Comparison of ENCODE assay signal across 10 cellular contexts in genomic region chr3:50239649-50240048, GRCh38. TPM values are rescaled to one million over a fixed set of nuclear protein-coding genes. Genes with fewer than 3 reads are reported as not detected.
DNase-seq lines count a peak whose midpoint lies in the region; ATAC-seq, FAIRE-seq and TF ChIP-seq lines count a peak whose summit lies in the region.
"Had no signal": no experiment of that assay in that cellular context is flagged by ENCODE, and none has a peak within 500 bp of the region (broad histone marks: within the 10 kb centered on the region; RNA-seq: fewer than 3 reads in every experiment).

No MANE protein-coding gene starts in this region.

- TF ChIP-seq CTCF in heart right ventricle (IDR thresholded peaks at IDR 0.05) (no peak), GM12878 (IDR thresholded peaks at IDR 0.05 in 2 of 3, conservative IDR thresholded peaks at IDR 0.05 in 1 of 3; ENCODE audit: control insufficient read depth in 2 of 3, extremely low read depth in 1 of 3, insufficient read depth in 1 of 3, low read depth in 3 of 3, low read length in 3 of 3) (no peak), uterus (IDR thresholded peaks at IDR 0.05) (no peak)

- H3K4me3 Mint-ChIP-seq in naive thymus-derived CD4-positive, alpha-beta T cell: peak overlapping the region; percentile 57 to 99 (median 98)

- H3K27me3 Mint-ChIP-seq in naive thymus-derived CD4-positive, alpha-beta T cell: no peaks in the 10 kb centered on the region

- H3K4me2 ChIP-seq in GM12878 (ENCODE audit: control insufficient read depth, insufficient read depth): peak overlapping the region; percentile 39

- TF ChIP-seq POLR2A in GM12878 (IDR thresholded peaks at IDR 0.05; ENCODE audit: low read depth, low read length) (peak; percentile 7; the same call in 1 of the 2 replicates), uterus (IDR thresholded peaks at IDR 0.05) (no peak)

- peaks cover 49 to 88% (median 77%) of the 10 kb centered on the region in 9 donors for H3K4me1 ChIP-seq in heart right ventricle
- H3K4me1 ChIP-seq in GM12878 (ENCODE audit: control insufficient read depth, insufficient read depth, low read length): peaks cover 46% of the 10 kb centered on the region
- peaks cover 63 to 70% of the 10 kb centered on the region in 2 donors for H3K4me1 ChIP-seq in naive thymus-derived CD4-positive, alpha-beta T cell (ENCODE audit: control insufficient read depth in 2 of 2, insufficient read depth in 2 of 2, low read length in 2 of 2)
- H3K4me1 ChIP-seq in uterus: peaks cover 6 to 42% of the 10 kb centered on the region in 2 donors

- SMC1A ChIA-PET in GM12878 (lab: Charles Lee; ENCODE audit: uncharacterized antibody, unreplicated experiment): interaction anchor here (0.6 to 0.8 kb wide), 3 partner anchors 9 to 1833 kb away, joined by 3 to 4 read pairs (median 4); no protein-coding TSS in a partner anchor

- peak overlapping the region in 4 of 10 donors; percentile 67 to 94 (median 92) for H3K4me3 ChIP-seq in heart right ventricle
- no peak overlapping the region; the same call in 1 of the 2 replicates for H3K4me3 ChIP-seq in GM12878
- peak overlapping the region; percentile 90 for H3K4me3 ChIP-seq in naive thymus-derived CD4-positive, alpha-beta T cell (ENCODE audit: low read length)
- no peak overlapping the region for H3K4me3 ChIP-seq in uterus

- H3K79me2 ChIP-seq in GM12878 (ENCODE audit: control insufficient read depth, insufficient read depth, low read length): peaks cover 79% of the 10 kb centered on the region

- no peak for TF ChIP-seq RAD21 in GM12878 (IDR thresholded peaks at IDR 0.05; ENCODE audit: insufficient read depth, low read depth, low read length)

- TF ChIP-seq EP300 in GM12878 (IDR thresholded peaks at IDR 0.05; ENCODE audit: borderline replicate concordance in 1 of 2, control insufficient read depth in 1 of 2, low read depth in 2 of 2, low read length in 2 of 2): no peak

- H3K27me3 ChIP-seq in heart right ventricle (no peaks in the 10 kb centered on the region), GM12878 (replicated peaks in 1 of 2; ENCODE audit: control insufficient read depth in 2 of 2, insufficient read depth in 2 of 2, low read length in 1 of 2) (no peaks in the 10 kb centered on the region), uterus (no peaks in the 10 kb centered on the region)
- no peaks in the 10 kb centered on the region for H3K27me3 ChIP-seq in naive thymus-derived CD4-positive, alpha-beta T cell (ENCODE audit: control insufficient read depth in 2 of 2, insufficient read depth in 2 of 2, low read length in 2 of 2)

- H3K9me3 ChIP-seq in heart right ventricle: no peaks in the 10 kb centered on the region
- H3K9me3 ChIP-seq in GM12878 (replicated peaks; ENCODE audit: control insufficient read depth, insufficient read depth, low read length): no peaks in the 10 kb centered on the region
- H3K9me3 ChIP-seq in naive thymus-derived CD4-positive, alpha-beta T cell (ENCODE audit: control insufficient read depth in 2 of 3, low read length in 3 of 3): no peaks in the 10 kb centered on the region
- no peaks in the 10 kb centered on the region for H3K9me3 ChIP-seq in uterus

- peak overlapping the region; percentile 51 to 97 (median 94) for H3K27ac Mint-ChIP-seq in naive thymus-derived CD4-positive, alpha-beta T cell

- H3K27ac ChIP-seq in heart right ventricle (peak overlapping the region; percentile 22 to 100 (median 94)), GM12878 (ENCODE audit: control insufficient read depth, insufficient read depth) (no peak overlapping the region), uterus (peak overlapping the region; percentile 91 to 99)
- H3K27ac ChIP-seq in naive thymus-derived CD4-positive, alpha-beta T cell (ENCODE audit: low read depth, low read length): peak overlapping the region; percentile 84

- FAIRE-seq in GM12878 (lab: Jason Lieb, UNC): no peak

- H2AFZ ChIP-seq in GM12878 (ENCODE audit: control insufficient read depth, low read depth, low read length): no peak overlapping the region

- POLR2A ChIA-PET in GM12878 (lab: Charles Lee): no interaction called here
- POLR2A ChIA-PET in naive thymus-derived CD4-positive, alpha-beta T cell (lab: Charles Lee): interaction anchor here (0.9 to 15.6 kb wide), 3 partner anchors 8 to 11 kb away, joined by 3 to 253 read pairs (median 5); partner anchors contain the start of gene GNAI2

- H4K20me1 ChIP-seq in GM12878 (ENCODE audit: control insufficient read depth, insufficient read depth): peaks cover 12% of the 10 kb centered on the region

- no peaks in the 10 kb centered on the region for H3K9me3 Mint-ChIP-seq in naive thymus-derived CD4-positive, alpha-beta T cell

- in situ Hi-C loops in GM12878 (cut with MboI): no loop called here

- DNase-seq in heart right ventricle: no peak
- no peak for DNase-seq in left cardiac atrium
- no peak for DNase-seq in GM12878 (ENCODE audit: low read depth, low spot score)
- no peak for DNase-seq in naive thymus-derived CD4-positive, alpha-beta T cell
- DNase-seq in uterus: no peak
- no peak for DNase-seq in germinal center (ENCODE audit: low spot score)
- no peak for DNase-seq in HT-29 (ENCODE audit: low spot score)

- ATAC-seq in heart right ventricle: no peak
- no peak for ATAC-seq in left cardiac atrium
- no peak for ATAC-seq in GM12878
- ATAC-seq in naive thymus-derived CD4-positive, alpha-beta T cell: no peak
- no peak for ATAC-seq in HG02623 (IDR thresholded peaks at IDR 0.05; ENCODE audit: unreplicated experiment)

- peaks cover 0 to 19% (median 0%) of the 10 kb centered on the region in 5 donors for H3K36me3 Mint-ChIP-seq in naive thymus-derived CD4-positive, alpha-beta T cell

- H3K36me3 ChIP-seq in heart right ventricle (peaks cover 0 to 42% (median 0%) of the 10 kb centered on the region in 9 donors), GM12878 (ENCODE audit: control insufficient read depth in 2 of 2, insufficient read depth in 2 of 2, low read length in 1 of 2) (peaks cover 0 to 4% of the 10 kb centered on the region in 2 experiments; a peak in 3 of 4 replicates), uterus (no peaks in the 10 kb centered on the region)
- peaks cover 5 to 37% (median 7%) of the 10 kb centered on the region in 3 experiments for H3K36me3 ChIP-seq in naive thymus-derived CD4-positive, alpha-beta T cell (ENCODE audit: control insufficient read depth in 2 of 3, insufficient read depth in 3 of 3, low read length in 3 of 3)

- peaks cover 37 to 69% (median 66%) of the 10 kb centered on the region in 7 donors for H3K4me1 Mint-ChIP-seq in naive thymus-derived CD4-positive, alpha-beta T cell

- CTCF ChIA-PET in GM12878 (lab: Yijun Ruan, JAX): no interaction called here
- CTCF ChIA-PET in naive thymus-derived CD4-positive, alpha-beta T cell (lab: Charles Lee): interaction anchor here (2.0 to 9.5 kb wide), 2 partner anchors 9 to 85 kb away, joined by 4 to 211 read pairs; partner anchors contain the start of gene GNAI2

- H3K9ac ChIP-seq in GM12878 (ENCODE audit: control insufficient read depth, insufficient read depth, low read length): no peak overlapping the region

- no TSS peak for BruUV-seq in GM12878 (replicated peaks; lab: Mats Ljungman, UMichigan)

- 66 to 70% methylated on average over 4 of the region's 4 CpGs for WGBS in heart right ventricle, 2 donors
- WGBS in GM12878 (ENCODE audit: insufficient coverage, insufficient replicate concordance, low lambda C conversion rate, missing lambda C conversion rate): 86% methylated on average over 4 of the region's 4 CpGs

- RAD21 ChIA-PET in GM12878 (lab: Charles Lee; ENCODE audit: unreplicated experiment): interaction anchor here (5.1 kb wide), 1 partner anchor 12 kb away, joined by 36 read pairs; no protein-coding TSS in a partner anchor

- intact Hi-C loops in heart right ventricle (cut with DNase I) (loop anchor here in 1 of 10 donors (5.0 kb wide), 1 partner anchor 83 kb away; the partner anchor contains the start of gene HYAL2), left cardiac atrium (cut with DNase I) (loop anchor here in 1 of 2 donors (10.0 kb wide), 1 partner anchor 85 kb away; the partner anchor contains the start of genes HYAL2 and TUSC2), GM12878 (cut with micrococcal nuclease; ENCODE audit: unreplicated experiment) (loop anchor here (5.0 kb wide), 1 partner anchor 98 kb away; no protein-coding TSS in a partner anchor), uterus (cut with DNase I; ENCODE audit: low total_unique reads) (no loop called here)
- intact Hi-C loops in naive thymus-derived CD4-positive, alpha-beta T cell (cut with micrococcal nuclease): loop anchor here (5.0 kb wide), 9 partner anchors 113 to 1818 kb away; partner anchors contain the start of genes ARIH2 (in 1 of the 2), C3orf18 (in 1 of the 2), CISH (in 1 of the 2) and CYB561D2 (in 1 of the 2)

RNA-seq across cellular contexts. Expression of gene GNAI2, which starts 3.6 kb away (rescaled TPM):
- total RNA-seq in heart right ventricle (100 to 1,000 TPM; 112 to 270 (median 146) TPM), left cardiac atrium (100 to 1,000 TPM; 179 to 181 TPM), GM12878 (2014; rRNA removed) (222 and 225 TPM in 2 replicates), GM12878 (2014; rRNA removed; fragmentation: Illumina TruSeq; extraction: Trizol) (108 and 120 TPM in 2 replicates), GM12878 (2021) (271 and 276 TPM in 2 replicates), uterus (100 to 1,000 TPM; 123 to 325 (median 173) TPM)
- polyA plus RNA-seq in heart right ventricle (100 to 1,000 TPM; 107 to 171 TPM), GM12878 (2011; rRNA removed) (160 and 346 TPM in 2 replicates), GM12878 (2014; fragmentation: Illumina TruSeq; extraction: Trizol) (163 and 192 TPM in 2 replicates), GM12878 (2014; fragmentation: Nextera tagmentation; extraction: Ambion mirVana) (10 to 100 TPM in 1 of 2 experiments, 1 to 10 TPM in 1; 5.0 to 15.3 TPM), GM12878 (2014; rRNA removed) (257 and 287 TPM in 2 replicates), GM12878 (2016; fragmentation: Nextera tagmentation; extraction: Ambion mirVana) (100 to 1,000 TPM; 250 to 275 TPM)
- total RNA-seq in GM12878 (2013; cell fraction: nucleolus; rRNA removed): 76.7 and 81.1 TPM in 2 replicates
- 114 TPM for polyA plus RNA-seq in GM12878 (2011; ENCODE audit: low read depth)
- polyA plus RNA-seq in GM12878 (2011; cell fraction: cytosol; rRNA removed): 449 and 513 TPM in 2 replicates
- polyA plus RNA-seq in GM12878 (2011; cell fraction: nucleus; rRNA removed): 325 and 326 TPM in 2 replicates
- 201 and 206 TPM in 2 replicates for polyA plus RNA-seq in GM12878 (2012)
- polyA minus RNA-seq in GM12878 (2011; rRNA and poly(A)+ RNA removed): 423 and 505 TPM in 2 replicates
- polyA minus RNA-seq in GM12878 (2011; cell fraction: cytosol; rRNA and poly(A)+ RNA removed): 100.0 and 111 TPM in 2 replicates
- polyA minus RNA-seq in GM12878 (2011; cell fraction: nucleus; rRNA and poly(A)+ RNA removed): 45.9 and 66.9 TPM in 2 replicates
- total RNA-seq in naive thymus-derived CD4-positive, alpha-beta T cell: 100 to 1,000 TPM; 225 to 442 (median 282) TPM
- 100 to 1,000 TPM; 443 to 527 TPM for polyA plus RNA-seq in naive thymus-derived CD4-positive, alpha-beta T cell
- 167 and 168 TPM in 2 replicates for total RNA-seq in HT-29 (2014; rRNA removed; shearing (Covaris generic))

RNA-seq across cellular contexts. Expression of gene SEMA3B, which starts 29.3 kb away (rescaled TPM):
- total RNA-seq in heart right ventricle: 10 to 100 TPM; 14.9 to 28.8 (median 21.9) TPM
- polyA plus RNA-seq in heart right ventricle: 10 to 100 TPM; 21.2 to 46.7 TPM
- 10 to 100 TPM; 14.3 to 32.6 TPM for total RNA-seq in left cardiac atrium
- 2.1 and 5.2 TPM in 2 replicates for total RNA-seq in GM12878 (2013; cell fraction: nucleolus; rRNA removed)
- 0.11 and 0.16 TPM in 2 replicates for total RNA-seq in GM12878 (2014; rRNA removed)
- 0.05 and 0.09 TPM in 2 replicates for total RNA-seq in GM12878 (2014; rRNA removed; fragmentation: Illumina TruSeq; extraction: Trizol)
- total RNA-seq in GM12878 (2021): 0.59 and 0.74 TPM in 2 replicates
- not detected for polyA plus RNA-seq in GM12878 (2011; ENCODE audit: low read depth)
- 0.33 and 0.48 TPM in 2 replicates for polyA plus RNA-seq in GM12878 (2011; rRNA removed)
- polyA plus RNA-seq in GM12878 (2011; cell fraction: cytosol; rRNA removed): 0.39 and 0.74 TPM in 2 replicates
- polyA plus RNA-seq in GM12878 (2011; cell fraction: nucleus; rRNA removed): 6.9 and 9.0 TPM in 2 replicates
- polyA plus RNA-seq in GM12878 (2012): 0.90 and 1.2 TPM in 2 replicates
- polyA plus RNA-seq in GM12878 (2014; fragmentation: Illumina TruSeq; extraction: Trizol): 0.06 TPM in 1 of 2 replicates, not detected in the other
- polyA plus RNA-seq in GM12878 (2014; fragmentation: Nextera tagmentation; extraction: Ambion mirVana): not detected
- 0.37 and 0.47 TPM in 2 replicates for polyA plus RNA-seq in GM12878 (2014; rRNA removed)
- under 1 TPM; 0.09 to 0.16 TPM for polyA plus RNA-seq in GM12878 (2016; fragmentation: Nextera tagmentation; extraction: Ambion mirVana)
- polyA minus RNA-seq in GM12878 (2011; rRNA and poly(A)+ RNA removed): 0.29 and 0.41 TPM in 2 replicates
- polyA minus RNA-seq in GM12878 (2011; cell fraction: cytosol; rRNA and poly(A)+ RNA removed): 4.5 and 7.3 TPM in 2 replicates
- polyA minus RNA-seq in GM12878 (2011; cell fraction: nucleus; rRNA and poly(A)+ RNA removed): 2.7 and 3.3 TPM in 2 replicates
- 1 to 10 TPM in 3 of 5 experiments, under 1 TPM in 2; 0.73 to 3.7 (median 1.4) TPM for total RNA-seq in naive thymus-derived CD4-positive, alpha-beta T cell
- polyA plus RNA-seq in naive thymus-derived CD4-positive, alpha-beta T cell: not detected
- total RNA-seq in uterus: 100 to 1,000 TPM in 1 of 4 donors, 10 to 100 TPM in 3; 24.1 to 113 (median 77.2) TPM
- total RNA-seq in HT-29 (2014; rRNA removed; shearing (Covaris generic)): 87.7 and 94.2 TPM in 2 replicates

RNA-seq across cellular contexts. Expression of gene SLC38A3, which starts 34.6 kb away (rescaled TPM):
- total RNA-seq in heart right ventricle (10 to 100 TPM in 7 of 10 donors, 1 to 10 TPM in 3; 6.2 to 16.4 (median 11.2) TPM), left cardiac atrium (1 to 10 TPM; 5.2 to 7.7 TPM), GM12878 (2014; rRNA removed) (not detected in 2 replicates), GM12878 (2014; rRNA removed; fragmentation: Illumina TruSeq; extraction: Trizol) (not detected in 2 replicates), GM12878 (2021) (0.13 TPM in 1 of 2 replicates, not detected in the other), uterus (1 to 10 TPM in 1 of 4 donors, under 1 TPM in 1, not detected in 2; 0.69 to 4.1 TPM)
- polyA plus RNA-seq in heart right ventricle (10 to 100 TPM in 1 of 2 donors, 1 to 10 TPM in 1; 1.4 to 11.8 TPM), GM12878 (2011; rRNA removed) (0.14 TPM in 1 of 2 replicates, not detected in the other), GM12878 (2014; fragmentation: Illumina TruSeq; extraction: Trizol) (not detected in 2 replicates), GM12878 (2014; fragmentation: Nextera tagmentation; extraction: Ambion mirVana) (not detected), GM12878 (2014; rRNA removed) (not detected in 2 replicates), GM12878 (2016; fragmentation: Nextera tagmentation; extraction: Ambion mirVana) (not detected)
- not detected in 2 replicates for total RNA-seq in GM12878 (2013; cell fraction: nucleolus; rRNA removed)
- not detected for polyA plus RNA-seq in GM12878 (2011; ENCODE audit: low read depth)
- polyA plus RNA-seq in GM12878 (2011; cell fraction: cytosol; rRNA removed): 0.05 and 0.16 TPM in 2 replicates
- 0.18 and 1.5 TPM in 2 replicates for polyA plus RNA-seq in GM12878 (2011; cell fraction: nucleus; rRNA removed)
- not detected in 2 replicates for polyA plus RNA-seq in GM12878 (2012)
- polyA minus RNA-seq in GM12878 (2011; rRNA and poly(A)+ RNA removed): 0.05 TPM in 1 of 2 replicates, not detected in the other
- polyA minus RNA-seq in GM12878 (2011; cell fraction: cytosol; rRNA and poly(A)+ RNA removed): not detected in 2 replicates
- polyA minus RNA-seq in GM12878 (2011; cell fraction: nucleus; rRNA and poly(A)+ RNA removed): not detected in 2 replicates
- total RNA-seq in naive thymus-derived CD4-positive, alpha-beta T cell: 1 to 10 TPM in 1 of 5 experiments, not detected in 4; 1.8 TPM
- not detected for polyA plus RNA-seq in naive thymus-derived CD4-positive, alpha-beta T cell
- total RNA-seq in HT-29 (2014; rRNA removed; shearing (Covaris generic)): 0.70 TPM in 1 of 2 replicates, not detected in the other

RNA-seq across cellular contexts. Expression of gene LSMEM2, which starts 39.2 kb away (rescaled TPM):
- total RNA-seq in heart right ventricle (10 to 100 TPM; 13.2 to 45.2 (median 33.2) TPM), left cardiac atrium (1 to 10 TPM; 1.4 to 6.6 TPM), GM12878 (2014; rRNA removed) (not detected in 2 replicates), GM12878 (2014; rRNA removed; fragmentation: Illumina TruSeq; extraction: Trizol) (not detected in 2 replicates), GM12878 (2021) (not detected in 2 replicates), uterus (1 to 10 TPM in 1 of 4 donors, under 1 TPM in 1, not detected in 2; 0.90 to 1.5 TPM)
- polyA plus RNA-seq in heart right ventricle (10 to 100 TPM in 1 of 2 donors, 1 to 10 TPM in 1; 1.9 to 26.3 TPM), GM12878 (2011; rRNA removed) (not detected in 2 replicates), GM12878 (2014; fragmentation: Illumina TruSeq; extraction: Trizol) (not detected in 2 replicates), GM12878 (2014; fragmentation: Nextera tagmentation; extraction: Ambion mirVana) (not detected), GM12878 (2014; rRNA removed) (not detected in 2 replicates), GM12878 (2016; fragmentation: Nextera tagmentation; extraction: Ambion mirVana) (under 1 TPM in 1 of 2 experiments, not detected in 1; 0.17 TPM)
- total RNA-seq in GM12878 (2013; cell fraction: nucleolus; rRNA removed): not detected in 2 replicates
- polyA plus RNA-seq in GM12878 (2011; ENCODE audit: low read depth): not detected
- not detected in 2 replicates for polyA plus RNA-seq in GM12878 (2011; cell fraction: cytosol; rRNA removed)
- polyA plus RNA-seq in GM12878 (2011; cell fraction: nucleus; rRNA removed): not detected in 2 replicates
- polyA plus RNA-seq in GM12878 (2012): 0.12 TPM in 1 of 2 replicates, not detected in the other
- not detected in 2 replicates for polyA minus RNA-seq in GM12878 (2011; rRNA and poly(A)+ RNA removed)
- polyA minus RNA-seq in GM12878 (2011; cell fraction: cytosol; rRNA and poly(A)+ RNA removed): not detected in 2 replicates
- polyA minus RNA-seq in GM12878 (2011; cell fraction: nucleus; rRNA and poly(A)+ RNA removed): not detected in 2 replicates
- not detected for total RNA-seq in naive thymus-derived CD4-positive, alpha-beta T cell
- under 1 TPM in 1 of 2 donors, not detected in 1; 0.15 TPM for polyA plus RNA-seq in naive thymus-derived CD4-positive, alpha-beta T cell
- not detected in 2 replicates for total RNA-seq in HT-29 (2014; rRNA removed; shearing (Covaris generic))
- total RNA-seq: activated CD8-positive, alpha-beta memory T cell treated with anti-CD3 and anti-CD28 coated beads for 36 hours; LHCN-M2 had no signal

RNA-seq across cellular contexts. Expression of gene GNAT1, which starts 48.2 kb away (rescaled TPM):
- total RNA-seq in heart right ventricle: not detected
- not detected for polyA plus RNA-seq in heart right ventricle
- total RNA-seq in left cardiac atrium: not detected
- total RNA-seq in GM12878 (2013; cell fraction: nucleolus; rRNA removed): not detected in 2 replicates
- total RNA-seq in GM12878 (2014; rRNA removed): not detected in 2 replicates
- not detected in 2 replicates for total RNA-seq in GM12878 (2014; rRNA removed; fragmentation: Illumina TruSeq; extraction: Trizol)
- not detected in 2 replicates for total RNA-seq in GM12878 (2021)
- not detected for polyA plus RNA-seq in GM12878 (2011; ENCODE audit: low read depth)
- not detected in 2 replicates for polyA plus RNA-seq in GM12878 (2011; rRNA removed)
- not detected in 2 replicates for polyA plus RNA-seq in GM12878 (2011; cell fraction: cytosol; rRNA removed)
- not detected in 2 replicates for polyA plus RNA-seq in GM12878 (2011; cell fraction: nucleus; rRNA removed)
- not detected in 2 replicates for polyA plus RNA-seq in GM12878 (2012)
- polyA plus RNA-seq in GM12878 (2014; fragmentation: Illumina TruSeq; extraction: Trizol): not detected in 2 replicates
- polyA plus RNA-seq in GM12878 (2014; fragmentation: Nextera tagmentation; extraction: Ambion mirVana): not detected
- polyA plus RNA-seq in GM12878 (2014; rRNA removed): not detected in 2 replicates
- polyA plus RNA-seq in GM12878 (2016; fragmentation: Nextera tagmentation; extraction: Ambion mirVana): not detected
- polyA minus RNA-seq in GM12878 (2011; rRNA and poly(A)+ RNA removed): not detected in 2 replicates
- polyA minus RNA-seq in GM12878 (2011; cell fraction: cytosol; rRNA and poly(A)+ RNA removed): not detected in 2 replicates
- polyA minus RNA-seq in GM12878 (2011; cell fraction: nucleus; rRNA and poly(A)+ RNA removed): not detected in 2 replicates
- total RNA-seq in naive thymus-derived CD4-positive, alpha-beta T cell: 1 to 10 TPM in 1 of 5 experiments, under 1 TPM in 1, not detected in 3; 0.24 to 1.2 TPM
- polyA plus RNA-seq in naive thymus-derived CD4-positive, alpha-beta T cell: not detected
- not detected for total RNA-seq in uterus
- 0.18 TPM in 1 of 2 replicates, not detected in the other for total RNA-seq in HT-29 (2014; rRNA removed; shearing (Covaris generic))
- total RNA-seq: activated CD8-positive, alpha-beta memory T cell treated with anti-CD3 and anti-CD28 coated beads for 36 hours; LHCN-M2 had no signal
